Comparison of ENCODE assay signal across 8 cellular contexts in the genomic region with DNA sequence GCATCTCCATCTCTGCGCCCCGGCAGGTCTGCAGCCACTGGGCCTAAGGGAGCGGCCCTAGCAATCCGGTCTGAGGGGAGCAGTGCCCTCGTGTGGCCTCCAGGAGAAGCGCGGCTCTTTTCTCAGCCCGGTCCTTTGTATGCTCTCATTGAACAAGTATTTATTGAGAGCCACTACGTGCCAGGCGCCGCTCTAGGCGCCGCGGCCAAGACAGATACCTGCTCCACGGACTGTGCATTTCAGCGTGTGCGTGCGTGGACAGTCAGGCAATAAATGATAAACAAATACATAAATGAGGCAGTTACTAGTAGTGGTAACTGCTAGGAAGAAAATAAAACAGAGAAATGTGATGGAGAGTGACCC. TPM values are rescaled to one million over a fixed set of nuclear protein-coding genes. Genes with fewer than 3 reads are reported as not detected.
DNase-seq lines count a peak whose midpoint lies in the region; ATAC-seq and TF ChIP-seq lines count a peak whose summit lies in the region.

No MANE protein-coding gene starts in this region.

- peak overlapping the region; percentile 56 for H3K27ac Mint-ChIP-seq in activated CD8-positive, alpha-beta memory T cell treated with anti-CD3 and anti-CD28 coated beads, Interleukin-2, amount 10 ng/mL, durations not matched to agents 7 days and 5 days
- H3K27ac Mint-ChIP-seq in endodermal cell = peak overlapping the region; percentile 92

- H3K27me3 Mint-ChIP-seq in activated CD8-positive, alpha-beta memory T cell treated with anti-CD3 and anti-CD28 coated beads, Interleukin-2, amount 10 ng/mL, durations not matched to agents 7 days and 5 days = peaks cover 2% of the 10 kb centered on the region
- peaks cover 3% of the 10 kb centered on the region for H3K27me3 Mint-ChIP-seq in endodermal cell (ENCODE audit: insufficient read depth)

- H3K9ac ChIP-seq in endodermal cell (ENCODE audit: extremely low read depth, low read length, poor library complexity, severe bottlenecking) = no peak overlapping the region

- no peak overlapping the region for H3K27ac ChIP-seq in endodermal cell (ENCODE audit: low read depth, low read length)

- H3K9me3 ChIP-seq in endodermal cell (ENCODE audit: control insufficient read depth, low read length) = no peaks in the 10 kb centered on the region

- peak; percentile 91 for TF ChIP-seq CTCF in endodermal cell (conservative IDR thresholded peaks at IDR 0.05)

- H3K36me3 ChIP-seq in endodermal cell (ENCODE audit: control insufficient read depth, insufficient read depth, low read length) = no peaks in the 10 kb centered on the region

- DNase-seq in D341Med (ENCODE audit: low spot score) (peak; percentile 89), HT1080 (ENCODE audit: low read depth) (peak; percentile 87), NOMO-1 (lab: John Stamatoyannopoulos, UW; ENCODE audit: unreplicated experiment in 2 of 2) (peak; percentile 84 to 86), endodermal cell (peak; percentile 96), mucosa of gallbladder (ENCODE audit: low spot score) (peak; percentile 92)
- peak; percentile 89 for DNase-seq in activated CD8-positive, alpha-beta memory T cell treated with anti-CD3 and anti-CD28 coated beads, Interleukin-2, amount 10 ng/mL, durations not matched to agents 7 days and 5 days
- DNase-seq in stimulated activated CD8-positive, alpha-beta memory T cell treated with anti-CD3 and anti-CD28 coated beads, Interleukin-7, amount 100 ng/mL, for 1 hour (ENCODE audit: low read depth in 2 of 2) = peak; percentile 29 to 52

- H3K4me3 ChIP-seq in endodermal cell (ENCODE audit: low read length) = no peak overlapping the region

- H3K9me3 Mint-ChIP-seq in activated CD8-positive, alpha-beta memory T cell treated with anti-CD3 and anti-CD28 coated beads, Interleukin-2, amount 10 ng/mL, durations not matched to agents 7 days and 5 days (ENCODE audit: low read depth) = no peaks in the 10 kb centered on the region
- no peaks in the 10 kb centered on the region for H3K9me3 Mint-ChIP-seq in endodermal cell

- H3K27me3 ChIP-seq in endodermal cell (ENCODE audit: control insufficient read depth, insufficient read depth, low read length, poor library complexity, severe bottlenecking) = no peaks in the 10 kb centered on the region

- H3K4me1 Mint-ChIP-seq in activated CD8-positive, alpha-beta memory T cell treated with anti-CD3 and anti-CD28 coated beads, Interleukin-2, amount 10 ng/mL, durations not matched to agents 7 days and 5 days = peaks cover 19% of the 10 kb centered on the region
- peaks cover 5% of the 10 kb centered on the region for H3K4me1 Mint-ChIP-seq in endodermal cell

- peak overlapping the region; percentile 64 for H3K4me3 Mint-ChIP-seq in activated CD8-positive, alpha-beta memory T cell treated with anti-CD3 and anti-CD28 coated beads, Interleukin-2, amount 10 ng/mL, durations not matched to agents 7 days and 5 days
- H3K4me3 Mint-ChIP-seq in endodermal cell = no peak overlapping the region

- ATAC-seq in GM21423 (IDR thresholded peaks at IDR 0.05; ENCODE audit: unreplicated experiment) = peak; percentile 92
- ATAC-seq in activated CD8-positive, alpha-beta memory T cell treated with anti-CD3 and anti-CD28 coated beads, Interleukin-2, amount 10 ng/mL, durations not matched to agents 7 days and 5 days = peak; percentile 97

- 13 to 22% methylated on average over 15 to 18 of the region's 18 CpGs for WGBS in endodermal cell (ENCODE audit: insufficient coverage in 1 of 2, insufficient read length in 1 of 2), 2 experiments

- H3K4me1 ChIP-seq in endodermal cell (ENCODE audit: control insufficient read depth, insufficient read depth, low read length) = no peaks in the 10 kb centered on the region

- CTCF ChIA-PET in activated CD8-positive, alpha-beta memory T cell treated with anti-CD3 and anti-CD28 coated beads, Interleukin-2, amount 10 ng/mL, durations not matched to agents 7 days and 5 days (lab: Charles Lee) = interaction anchor here (1.0 to 3.1 kb wide), 9 partner anchors 9 to 354 kb away, joined by 3 to 50 read pairs (median 8); no protein-coding TSS in a partner anchor

- no peaks in the 10 kb centered on the region for H3K36me3 Mint-ChIP-seq in activated CD8-positive, alpha-beta memory T cell treated with anti-CD3 and anti-CD28 coated beads, Interleukin-2, amount 10 ng/mL, durations not matched to agents 7 days and 5 days
- H3K36me3 Mint-ChIP-seq in endodermal cell (ENCODE audit: low read depth) = no peaks in the 10 kb centered on the region

RNA-seq across cellular contexts. Expression of gene SLC4A9, which starts 2.3 kb away (rescaled TPM):
- total RNA-seq in HT1080 (2014; rRNA removed; shearing (Covaris generic)) = not detected in 2 replicates
- not detected in 2 replicates for polyA plus RNA-seq in HT1080 (2015; cell fraction: cytosol; rRNA removed)
- polyA plus RNA-seq in HT1080 (2015; cell fraction: nucleus; rRNA removed) = 0.27 and 0.36 TPM in 2 replicates
- under 1 TPM; 0.07 to 0.35 TPM for total RNA-seq in activated CD8-positive, alpha-beta memory T cell treated with anti-CD3 and anti-CD28 coated beads, Interleukin-2, amount 10 ng/mL, durations not matched to agents 7 days and 5 days
- total RNA-seq in endodermal cell (1 to 10 TPM in 1 of 2 donors, under 1 TPM in 1; 0.79 to 1.4 TPM), mucosa of gallbladder (0.86 TPM)
- polyA plus RNA-seq in endodermal cell (2013, experiment 1 of 2) = not detected
- polyA plus RNA-seq in endodermal cell (2013, experiment 2 of 2) = not detected

RNA-seq across cellular contexts. Expression of gene HBEGF, which starts 11.3 kb away (rescaled TPM):
- 55.7 and 61.2 TPM in 2 replicates for total RNA-seq in HT1080 (2014; rRNA removed; shearing (Covaris generic))
- polyA plus RNA-seq in HT1080 (2015; cell fraction: cytosol; rRNA removed) = 108 and 109 TPM in 2 replicates
- polyA plus RNA-seq in HT1080 (2015; cell fraction: nucleus; rRNA removed) = 89.7 and 96.6 TPM in 2 replicates
- total RNA-seq in activated CD8-positive, alpha-beta memory T cell treated with anti-CD3 and anti-CD28 coated beads, Interleukin-2, amount 10 ng/mL, durations not matched to agents 7 days and 5 days = 10 to 100 TPM; 10.7 to 13.5 TPM
- total RNA-seq in endodermal cell (1 to 10 TPM; 1.4 to 2.1 TPM), mucosa of gallbladder (21.2 TPM)
- polyA plus RNA-seq in endodermal cell (2013, experiment 1 of 2) = 1.8 TPM
- polyA plus RNA-seq in endodermal cell (2013, experiment 2 of 2) = 2.1 TPM

RNA-seq across cellular contexts. Expression of gene ANKHD1, which starts 43.9 kb away (rescaled TPM):
- total RNA-seq in HT1080 (2014; rRNA removed; shearing (Covaris generic)) = 25.2 and 29.0 TPM in 2 replicates
- 27.7 and 32.5 TPM in 2 replicates for polyA plus RNA-seq in HT1080 (2015; cell fraction: cytosol; rRNA removed)
- polyA plus RNA-seq in HT1080 (2015; cell fraction: nucleus; rRNA removed) = 123 and 137 TPM in 2 replicates
- total RNA-seq in activated CD8-positive, alpha-beta memory T cell treated with anti-CD3 and anti-CD28 coated beads, Interleukin-2, amount 10 ng/mL, durations not matched to agents 7 days and 5 days = 100 to 1,000 TPM; 111 to 124 TPM
- total RNA-seq in endodermal cell (10 to 100 TPM; 85.6 to 95.9 TPM), mucosa of gallbladder (116 TPM)
- 95.8 TPM for polyA plus RNA-seq in endodermal cell (2013, experiment 1 of 2)
- 90.5 TPM for polyA plus RNA-seq in endodermal cell (2013, experiment 2 of 2)

RNA-seq across cellular contexts. Expression of gene PFDN1, which starts 54.8 kb away (rescaled TPM):
- 114 and 149 TPM in 2 replicates for total RNA-seq in HT1080 (2014; rRNA removed; shearing (Covaris generic))
- 174 and 198 TPM in 2 replicates for polyA plus RNA-seq in HT1080 (2015; cell fraction: cytosol; rRNA removed)
- 73.5 and 77.0 TPM in 2 replicates for polyA plus RNA-seq in HT1080 (2015; cell fraction: nucleus; rRNA removed)
- total RNA-seq in activated CD8-positive, alpha-beta memory T cell treated with anti-CD3 and anti-CD28 coated beads, Interleukin-2, amount 10 ng/mL, durations not matched to agents 7 days and 5 days = 10 to 100 TPM; 48.9 to 57.5 TPM
- total RNA-seq in endodermal cell (10 to 100 TPM; 62.9 to 64.4 TPM), mucosa of gallbladder (41.8 TPM)
- polyA plus RNA-seq in endodermal cell (2013, experiment 1 of 2) = 85.4 TPM
- polyA plus RNA-seq in endodermal cell (2013, experiment 2 of 2) = 81.5 TPM

Comparison
In these comparisons a context has a peak if more than half of its experiments do, and no peak if none do; other contexts are left out.
1. DNase-seq: peak in every context shown above with its lines; median percentile 96 in endodermal cell; 92 in mucosa of gallbladder; 89 in D341Med; 89 in activated CD8-positive, alpha-beta memory T cell treated with anti-CD3 and anti-CD28 coated beads, Interleukin-2, amount 10 ng/mL, durations not matched to agents 7 days and 5 days; 87 in HT1080; 85 in NOMO-1; 40 in stimulated activated CD8-positive, alpha-beta memory T cell treated with anti-CD3 and anti-CD28 coated beads, Interleukin-7, amount 100 ng/mL, for 1 hour.